Comparison of ENCODE assay signal across 16 cellular contexts in the genomic region with DNA sequence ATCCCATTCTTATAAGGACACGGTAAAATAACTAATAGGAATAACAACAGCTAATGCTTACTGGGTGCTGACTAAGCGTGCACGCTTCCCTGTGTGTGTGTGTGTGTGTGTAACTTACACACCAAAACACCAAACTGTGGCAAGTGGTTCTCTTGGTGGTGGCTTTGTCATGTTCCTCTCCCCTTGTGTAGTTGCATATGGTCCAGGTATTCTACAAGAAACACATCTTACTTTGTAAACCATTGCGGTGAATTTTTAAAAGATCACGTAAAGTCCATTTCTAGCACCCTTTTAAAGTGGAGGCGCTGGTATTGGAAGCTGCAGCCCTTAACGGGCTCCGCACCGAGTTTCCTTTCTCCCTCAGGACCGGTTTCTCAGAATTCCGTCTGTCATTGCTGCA.
A peak's percentile ranks its signal among the peaks of the same experiment; 100 is the strongest.
DNase-seq lines count a peak whose midpoint lies in the region; ATAC-seq, FAIRE-seq and TF ChIP-seq lines count a peak whose summit lies in the region.
"Had no signal": no experiment of that assay in that cellular context is flagged by ENCODE, and none has a peak within 500 bp of the region (broad histone marks: within the 10 kb centered on the region; RNA-seq: fewer than 3 reads in every experiment).

No MANE protein-coding gene starts in this region.

- CTCF ChIA-PET in HepG2 (lab: Yijun Ruan, JAX; ENCODE audit: low intra/inter-chr PET ratio, low total read pairs): no interaction called here

- H2AFZ ChIP-seq in HepG2 (ENCODE audit: low read length): no peak overlapping the region

- H3K9me3 Mint-ChIP-seq in osteocyte (ENCODE audit: unreplicated experiment): no peaks in the 10 kb centered on the region
- H3K9me3 Mint-ChIP-seq: IgD-negative memory B cell had no signal

- H3K4me3 ChIP-seq in HUES64 (ENCODE audit: low read length) (peak overlapping the region; percentile 9; the same call in 1 of the 2 replicates), iPS-15b (ENCODE audit: low read depth, low read length) (peak overlapping the region; percentile 9), HepG2 (replicated peaks in 1 of 3; ENCODE audit: insufficient read depth in 1 of 3, low read depth in 2 of 3, low read length in 3 of 3) (no peak overlapping the region), gastrocnemius medialis (no peak overlapping the region)
- H3K4me3 ChIP-seq: A549 had no signal

- TF ChIP-seq CTCF in osteocyte (IDR thresholded peaks at IDR 0.05): no peak
- TF ChIP-seq CTCF in HepG2 (CRISPR knock-in tag; IDR thresholded peaks at IDR 0.05): no peak
- TF ChIP-seq CTCF in gastrocnemius medialis (IDR thresholded peaks at IDR 0.05 in 4 of 5, conservative IDR thresholded peaks at IDR 0.05 in 1 of 5): no peak

- no TSS peak for BruUV-seq in HepG2 (replicated peaks; lab: Mats Ljungman, UMichigan)

- intact Hi-C loops in HepG2 (cut with micrococcal nuclease; ENCODE audit: unreplicated experiment) (no loop called here), gastrocnemius medialis (cut with DNase I; ENCODE audit: low total_unique reads) (no loop called here)

- DNase-seq in osteocyte (ENCODE audit: extremely low spot score, unreplicated experiment) (peak; percentile 23), NCI-H187 treated with DMSO at 0.1 percent for 48 hours (lab: John Stamatoyannopoulos, UW) (no peak), HepG2 (ENCODE audit: low spot score) (no peak), gastrocnemius medialis (no peak)
- DNase-seq: BE2C; CD4-positive, alpha-beta memory T cell; DMS79; KG1 had no signal

- WGBS in HUES64: 40% methylated on average over 9 of the region's 11 CpGs
- WGBS in HepG2 (ENCODE audit: low lambda C conversion rate): 9% methylated on average over 11 of the region's 11 CpGs

- H3K79me2 ChIP-seq in HepG2 (ENCODE audit: insufficient read depth, low read length): no peaks in the 10 kb centered on the region

- no peak overlapping the region for H3K4me2 ChIP-seq in HepG2 (ENCODE audit: low read depth, low read length)
- H3K4me2 ChIP-seq: A549 had no signal

- POLR2A ChIA-PET in HepG2 (lab: Yijun Ruan, JAX): no interaction called here

- no peaks in the 10 kb centered on the region for H3K4me1 Mint-ChIP-seq in osteocyte (ENCODE audit: unreplicated experiment)
- H3K4me1 Mint-ChIP-seq: CD4-positive, alpha-beta memory T cell; IgD-negative memory B cell had no signal

- FAIRE-seq in HepG2 (lab: Jason Lieb, UNC): no peak
- FAIRE-seq: A549, G401.6, GM12891 had no signal

- H3K4me3 Mint-ChIP-seq in osteocyte (ENCODE audit: unreplicated experiment): no peak overlapping the region
- H3K4me3 Mint-ChIP-seq: CD4-positive, alpha-beta memory T cell had no signal

- H3K27me3 ChIP-seq in HUES64 (ENCODE audit: insufficient read depth, low read length): peaks cover 99% of the 10 kb centered on the region
- peaks cover 77% of the 10 kb centered on the region for H3K27me3 ChIP-seq in iPS-15b (ENCODE audit: control insufficient read depth, insufficient read depth, low read length)
- peaks cover 5 to 90% of the 10 kb centered on the region in 2 experiments for H3K27me3 ChIP-seq in HepG2 (ENCODE audit: control insufficient read depth in 1 of 2, insufficient read depth in 2 of 2, low read length in 2 of 2)
- H3K27me3 ChIP-seq in gastrocnemius medialis: peaks cover 60 to 83% (median 72%) of the 10 kb centered on the region in 3 donors

- ATAC-seq in GM21367 (IDR thresholded peaks at IDR 0.05; ENCODE audit: unreplicated experiment) (no peak), HepG2 (no peak), gastrocnemius medialis (no peak)
- ATAC-seq: A549 had no signal

- no peak overlapping the region for H3K27ac ChIP-seq in HUES64 (ENCODE audit: low read depth, low read length)
- no peak overlapping the region for H3K27ac ChIP-seq in HepG2 (ENCODE audit: extremely low read length, insufficient read depth, low read length)
- H3K27ac ChIP-seq in gastrocnemius medialis: no peak overlapping the region
- H3K27ac ChIP-seq: A549, C4-2B had no signal

- TF ChIP-seq EP300 in HepG2 (IDR thresholded peaks at IDR 0.05; ENCODE audit: low read depth in 2 of 2, low read length in 2 of 2) (no peak), HepG2 (CRISPR knock-in tag; IDR thresholded peaks at IDR 0.05; ENCODE audit: borderline replicate concordance) (no peak)

- H3K27me3 Mint-ChIP-seq in osteocyte (ENCODE audit: unreplicated experiment): peaks cover 84% of the 10 kb centered on the region

- H4K20me1 ChIP-seq in HepG2 (ENCODE audit: insufficient read depth, low read length): no peaks in the 10 kb centered on the region; the same call in 1 of the 2 replicates

- no peak overlapping the region for H3K27ac Mint-ChIP-seq in osteocyte (ENCODE audit: unreplicated experiment)
- H3K27ac Mint-ChIP-seq: CD4-positive, alpha-beta memory T cell had no signal

- H3K4me1 ChIP-seq in HUES64 (ENCODE audit: insufficient read depth, low read length) (peaks cover 31% of the 10 kb centered on the region), iPS-15b (ENCODE audit: control insufficient read depth, insufficient read depth, low read length) (peaks cover 12% of the 10 kb centered on the region), HepG2 (ENCODE audit: insufficient read depth, low read length) (no peaks in the 10 kb centered on the region), gastrocnemius medialis (no peaks in the 10 kb centered on the region)
- H3K4me1 ChIP-seq: A549, BE2C had no signal

- no peak overlapping the region for H3K9ac ChIP-seq in HUES64 (ENCODE audit: low read depth, low read length)
- H3K9ac ChIP-seq in iPS-15b (ENCODE audit: low read depth, low read length): no peak overlapping the region
- no peak overlapping the region for H3K9ac ChIP-seq in HepG2 (ENCODE audit: insufficient read depth, low read depth, low read length)

- H3K9me3 ChIP-seq in HUES64 (ENCODE audit: insufficient read depth, low read depth, low read length) (no peaks in the 10 kb centered on the region), iPS-15b (ENCODE audit: control insufficient read depth, insufficient read depth, low read length) (no peaks in the 10 kb centered on the region), HepG2 (ENCODE audit: low read length) (no peaks in the 10 kb centered on the region), gastrocnemius medialis (no peaks in the 10 kb centered on the region)
- H3K9me3 ChIP-seq: A549, BE2C had no signal

- TF ChIP-seq RAD21 in HepG2 (CRISPR knock-in tag; IDR thresholded peaks at IDR 0.05): no peak

- H3K36me3 ChIP-seq in HUES64 (ENCODE audit: insufficient read depth, low read length) (no peaks in the 10 kb centered on the region), iPS-15b (ENCODE audit: control insufficient read depth, insufficient read depth, low read length) (no peaks in the 10 kb centered on the region), HepG2 (replicated peaks in 1 of 2; ENCODE audit: control insufficient read depth in 1 of 2, insufficient read depth in 2 of 2, low read length in 2 of 2) (no peaks in the 10 kb centered on the region), gastrocnemius medialis (no peaks in the 10 kb centered on the region)
- H3K36me3 ChIP-seq: BE2C had no signal

- no peaks in the 10 kb centered on the region for H3K36me3 Mint-ChIP-seq in osteocyte (ENCODE audit: unreplicated experiment)
- H3K36me3 Mint-ChIP-seq: CD4-positive, alpha-beta memory T cell had no signal

- in situ Hi-C loops in HepG2 (cut with HindIII; ENCODE audit: extremely low pct_ligation_motif_present, low pct_unique_long_range_greater_than_20kb) (no loop called here), gastrocnemius medialis (cut with MboI; ENCODE audit: low sequenced_read_pairs in 4 of 4) (no loop called here)

- TF ChIP-seq POLR2A in HepG2 (IDR thresholded peaks at IDR 0.05; ENCODE audit: insufficient read depth in 1 of 2, low read depth in 2 of 2, low read length in 2 of 2): no peak
- TF ChIP-seq POLR2A in gastrocnemius medialis (IDR thresholded peaks at IDR 0.05): no peak

TF ChIP-seq in HepG2, 621 proteins besides CTCF, POLR2A, EP300 and RAD21:
- TF ChIP-seq, protein P1, sequence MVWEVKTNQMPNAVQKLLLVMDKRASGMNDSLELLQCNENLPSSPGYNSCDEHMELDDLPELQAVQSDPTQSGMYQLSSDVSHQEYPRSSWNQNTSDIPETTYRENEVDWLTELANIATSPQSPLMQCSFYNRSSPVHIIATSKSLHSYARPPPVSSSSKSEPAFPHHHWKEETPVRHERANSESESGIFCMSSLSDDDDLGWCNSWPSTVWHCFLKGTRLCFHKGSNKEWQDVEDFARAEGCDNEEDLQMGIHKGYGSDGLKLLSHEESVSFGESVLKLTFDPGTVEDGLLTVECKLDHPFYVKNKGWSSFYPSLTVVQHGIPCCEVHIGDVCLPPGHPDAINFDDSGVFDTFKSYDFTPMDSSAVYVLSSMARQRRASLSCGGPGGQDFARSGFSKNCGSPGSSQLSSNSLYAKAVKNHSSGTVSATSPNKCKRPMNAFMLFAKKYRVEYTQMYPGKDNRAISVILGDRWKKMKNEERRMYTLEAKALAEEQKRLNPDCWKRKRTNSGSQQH (CRISPR knock-in tag; IDR thresholded peaks at IDR 0.05; ENCODE audit: low read depth): no peak
- no peak for TF ChIP-seq ZBTB42 (CRISPR knock-in tag; IDR thresholded peaks at IDR 0.05)
- TF ChIP-seq HIVEP1 (CRISPR knock-in tag; IDR thresholded peaks at IDR 0.05): no peak
- TF ChIP-seq ATM (IDR thresholded peaks at IDR 0.05; ENCODE audit: borderline replicate concordance): no peak
- TF ChIP-seq ZNF414 (CRISPR knock-in tag; IDR thresholded peaks at IDR 0.05): no peak
- no peak for TF ChIP-seq FOXA3 (CRISPR knock-in tag; IDR thresholded peaks at IDR 0.05)
- no peak for TF ChIP-seq ZNF460 (CRISPR knock-in tag; IDR thresholded peaks at IDR 0.05; ENCODE audit: borderline replicate concordance)
- TF ChIP-seq ZBTB3 (CRISPR knock-in tag; IDR thresholded peaks at IDR 0.05; ENCODE audit: borderline replicate concordance, low read depth): no peak
- no peak for TF ChIP-seq CENPX (CRISPR knock-in tag; IDR thresholded peaks at IDR 0.05)
- no peak for TF ChIP-seq ATF1 (CRISPR knock-in tag; IDR thresholded peaks at IDR 0.05)
- no peak for TF ChIP-seq NFE2 (CRISPR knock-in tag; IDR thresholded peaks at IDR 0.05)
- no peak for TF ChIP-seq MYC (CRISPR knock-in tag; IDR thresholded peaks at IDR 0.05; ENCODE audit: borderline replicate concordance)
- TF ChIP-seq GPN1 (CRISPR knock-in tag; IDR thresholded peaks at IDR 0.05; ENCODE audit: borderline replicate concordance): no peak
- TF ChIP-seq ZMYM3 (CRISPR knock-in tag; IDR thresholded peaks at IDR 0.05): no peak
- TF ChIP-seq, protein P2, sequence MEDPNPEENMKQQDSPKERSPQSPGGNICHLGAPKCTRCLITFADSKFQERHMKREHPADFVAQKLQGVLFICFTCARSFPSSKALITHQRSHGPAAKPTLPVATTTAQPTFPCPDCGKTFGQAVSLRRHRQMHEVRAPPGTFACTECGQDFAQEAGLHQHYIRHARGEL (CRISPR knock-in tag; IDR thresholded peaks at IDR 0.05): no peak
TF ChIP-seq in HepG2: peak in this region for 0.

Comparison
In these comparisons a context has a peak if more than half of its experiments do, and no peak if none do; other contexts are left out.
1. H3K4me3 ChIP-seq: peak in HUES64 (single experiment) and iPS-15b (single experiment); none in HepG2 (0 of 3) and gastrocnemius medialis (0 of 4).